ENCODE assay signal across 8 cellular contexts in genomic region chrX:41265615-41266014, GRCh38.
DNase-seq lines count a peak whose midpoint lies in the region; ATAC-seq, FAIRE-seq and TF ChIP-seq lines count a peak whose summit lies in the region.

No MANE protein-coding gene starts in this region.

- TF ChIP-seq CTCF in GM12864 (IDR thresholded peaks at IDR 0.05; ENCODE audit: low read depth, low read length, missing control alignments) (no peak), WI38 (IDR thresholded peaks at IDR 0.05; ENCODE audit: low read depth, low read length) (no peak), coronary artery (IDR thresholded peaks at IDR 0.05) (no peak), gastrocnemius medialis (IDR thresholded peaks at IDR 0.05 in 4 of 5, conservative IDR thresholded peaks at IDR 0.05 in 1 of 5) (no peak), GM13977 (IDR thresholded peaks at IDR 0.05; ENCODE audit: extremely low read depth, insufficient read depth, missing control alignments) (no peak)

- H3K9me3 ChIP-seq in gastrocnemius medialis: no peaks in the 10 kb centered on the region

- no peaks in the 10 kb centered on the region for H3K27me3 ChIP-seq in gastrocnemius medialis

- ATAC-seq in gastrocnemius medialis (peak; percentile 90 to 96), GM21717 (IDR thresholded peaks at IDR 0.05; ENCODE audit: unreplicated experiment) (no peak)

- H3K36me3 ChIP-seq in gastrocnemius medialis: no peaks in the 10 kb centered on the region

- in situ Hi-C loops in gastrocnemius medialis (cut with MboI; ENCODE audit: low sequenced_read_pairs in 4 of 4): no loop called here
- in situ Hi-C loops in GM13977 (cut with MboI; ENCODE audit: low pct_unique_long_range_greater_than_20kb, low sequenced_read_pairs, unreplicated experiment): no loop called here

- DNase-seq in GM12864 (ENCODE audit: low read depth) (peak; percentile 25), coronary artery (ENCODE audit: low spot score) (no peak), gastrocnemius medialis (peak; percentile 4 to 53), GM13977 (ENCODE audit: low spot score) (no peak), H54 (ENCODE audit: insufficient read length, low spot score) (no peak), NCI-H345 (lab: John Stamatoyannopoulos, UW) (no peak)

- H3K4me3 ChIP-seq in GM12864 (ENCODE audit: low read depth, low read length) (no peak overlapping the region), WI38 (ENCODE audit: low read depth, low read length) (peak overlapping the region; percentile 37), coronary artery (peak overlapping the region; percentile 40), gastrocnemius medialis (peak overlapping the region in 3 of 4 donors; percentile 13 to 31 (median 17))

- no peaks in the 10 kb centered on the region for H3K4me1 ChIP-seq in gastrocnemius medialis

- TF ChIP-seq POLR2A in gastrocnemius medialis (IDR thresholded peaks at IDR 0.05): peak in 1 of 2 donors; percentile 30
- TF ChIP-seq POLR2A in H54 (IDR thresholded peaks at IDR 0.05; ENCODE audit: low read depth, low read length): no peak; the same call in 1 of the 2 replicates

- no peak for FAIRE-seq in H54 (lab: Jason Lieb, UNC)

- H3K27ac ChIP-seq in coronary artery (no peak overlapping the region), gastrocnemius medialis (no peak overlapping the region)

- intact Hi-C loops in gastrocnemius medialis (cut with DNase I; ENCODE audit: low total_unique reads): no loop called here

Comparison
In these comparisons a context has a peak if more than half of its experiments do, and no peak if none do; other contexts are left out.
1. DNase-seq: peak in GM12864 (single experiment) and gastrocnemius medialis (2 of 2); none in coronary artery (single experiment), GM13977 (single experiment), H54 (single experiment) and NCI-H345 (single experiment).